21 cellular contexts compared by ENCODE assay signal in the genomic region with DNA sequence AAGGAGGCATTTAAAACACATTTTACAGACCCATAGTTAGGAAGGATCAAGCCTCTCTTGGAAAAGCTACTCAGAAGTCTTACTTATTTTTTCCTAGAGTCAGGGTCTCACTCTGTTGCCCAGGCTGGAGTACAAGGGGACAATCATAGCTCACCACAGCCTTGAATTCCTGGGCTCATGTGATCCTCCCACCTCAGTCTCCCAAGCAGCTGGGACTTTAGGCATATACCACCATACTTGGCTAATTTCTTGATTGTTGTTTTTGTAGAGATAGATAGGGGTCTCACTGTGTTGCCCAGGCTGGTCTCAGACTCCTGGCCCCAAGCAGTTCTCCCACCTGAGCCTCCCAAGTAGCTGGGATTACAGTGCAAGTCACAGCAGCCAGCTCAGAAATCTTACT.
DNase-seq lines count a peak whose midpoint lies in the region; ATAC-seq lines count a peak whose summit lies in the region.
"Had no signal": no experiment of that assay in that cellular context is flagged by ENCODE, and none has a peak within 500 bp of the region (broad histone marks: within the 10 kb centered on the region; RNA-seq: fewer than 3 reads in every experiment).

No MANE protein-coding gene starts in this region.

- H3K4me3 Mint-ChIP-seq in activated CD4-positive, alpha-beta T cell treated with anti-CD3 and anti-CD28 coated beads, Interleukin-2, amount 10 ng/mL, durations not matched to agents 7 days and 5 days, result no peak overlapping the region
- peak overlapping the region; percentile 68 for H3K4me3 Mint-ChIP-seq in T-helper 17 cell
- no peak overlapping the region for H3K4me3 Mint-ChIP-seq in central memory CD8-positive, alpha-beta T cell
- H3K4me3 Mint-ChIP-seq in stimulated activated memory B cell treated with anti-CD40 and anti-IgM and Interleukin-4, amounts not matched to agents 10 μg/mL and 1 μg/mL and 100 μg/mL, for 72 hours, result no peak overlapping the region
- H3K4me3 Mint-ChIP-seq: activated naive CD4-positive, alpha-beta T cell treated with anti-CD3 and anti-CD28 coated beads for 36 hours; B cell had no signal

- CTCF ChIA-PET in activated CD4-positive, alpha-beta T cell treated with anti-CD3 and anti-CD28 coated beads, Interleukin-2, amount 10 ng/mL, durations not matched to agents 7 days and 5 days (lab: Charles Lee), result no interaction called here

- H3K27ac Mint-ChIP-seq in activated CD4-positive, alpha-beta T cell treated with anti-CD3 and anti-CD28 coated beads, Interleukin-2, amount 10 ng/mL, durations not matched to agents 7 days and 5 days, result peak overlapping the region; percentile 82
- peak overlapping the region; percentile 98 for H3K27ac Mint-ChIP-seq in T-helper 17 cell
- peak overlapping the region; percentile 84 for H3K27ac Mint-ChIP-seq in central memory CD8-positive, alpha-beta T cell (ENCODE audit: low read depth)
- peak overlapping the region; percentile 28 for H3K27ac Mint-ChIP-seq in stimulated activated memory B cell treated with anti-CD40 and anti-IgM and Interleukin-4, amounts not matched to agents 10 μg/mL and 1 μg/mL and 100 μg/mL, for 72 hours
- H3K27ac Mint-ChIP-seq: activated naive CD4-positive, alpha-beta T cell treated with anti-CD3 and anti-CD28 coated beads for 36 hours; B cell had no signal

- no peaks in the 10 kb centered on the region for H3K27me3 Mint-ChIP-seq in activated CD4-positive, alpha-beta T cell treated with anti-CD3 and anti-CD28 coated beads, Interleukin-2, amount 10 ng/mL, durations not matched to agents 7 days and 5 days
- H3K27me3 Mint-ChIP-seq in T-helper 17 cell, result no peaks in the 10 kb centered on the region
- H3K27me3 Mint-ChIP-seq in central memory CD8-positive, alpha-beta T cell, result no peaks in the 10 kb centered on the region
- H3K27me3 Mint-ChIP-seq in stimulated activated memory B cell treated with anti-CD40 and anti-IgM and Interleukin-4, amounts not matched to agents 10 μg/mL and 1 μg/mL and 100 μg/mL, for 72 hours, result no peaks in the 10 kb centered on the region
- H3K27me3 Mint-ChIP-seq: B cell had no signal

- H3K9me3 ChIP-seq in T-helper 17 cell (ENCODE audit: control insufficient read depth, low read length, poor library complexity, severe bottlenecking), result no peaks in the 10 kb centered on the region
- H3K9me3 ChIP-seq: A549, Caco-2, heart right ventricle, psoas muscle, upper lobe of left lung had no signal

- DNase-seq in activated CD4-positive, alpha-beta T cell treated with anti-CD3 and anti-CD28 coated beads, Interleukin-2, amount 10 ng/mL, durations not matched to agents 7 days and 5 days, result no peak
- DNase-seq in activated CD4-positive, alpha-beta T cell treated with anti-CD3 and anti-CD28 coated beads for 48 hours, result no peak
- DNase-seq in T-helper 17 cell (no peak), NCI-H226 (no peak)
- DNase-seq in central memory CD8-positive, alpha-beta T cell (ENCODE audit: low spot score in 2 of 2), result no peak
- DNase-seq: activated T-cell treated with anti-CD3 and anti-CD28 coated beads for 4 hours, Caco-2, heart right ventricle, left colon, mesenchymal stem cell, NCI-H1092, NCI-H187 treated with DMSO at 0.1 percent for 48 hours, psoas muscle, RPMI8226, upper lobe of left lung had no signal

- no peaks in the 10 kb centered on the region for H3K36me3 Mint-ChIP-seq in activated CD4-positive, alpha-beta T cell treated with anti-CD3 and anti-CD28 coated beads, Interleukin-2, amount 10 ng/mL, durations not matched to agents 7 days and 5 days (ENCODE audit: low read depth)
- no peaks in the 10 kb centered on the region for H3K36me3 Mint-ChIP-seq in T-helper 17 cell (ENCODE audit: low read depth)
- peaks cover 56% of the 10 kb centered on the region for H3K36me3 Mint-ChIP-seq in central memory CD8-positive, alpha-beta T cell (ENCODE audit: insufficient read depth)
- peaks cover 35% of the 10 kb centered on the region for H3K36me3 Mint-ChIP-seq in stimulated activated memory B cell treated with anti-CD40 and anti-IgM and Interleukin-4, amounts not matched to agents 10 μg/mL and 1 μg/mL and 100 μg/mL, for 72 hours

- ATAC-seq in T-helper 17 cell (no peak), HG02571 (IDR thresholded peaks at IDR 0.05; ENCODE audit: unreplicated experiment) (no peak), GM18870 (IDR thresholded peaks at IDR 0.05; ENCODE audit: unreplicated experiment) (no peak)
- ATAC-seq in central memory CD8-positive, alpha-beta T cell (replicated peaks; ENCODE audit: extremely low read depth, poor library complexity, severe bottlenecking), result no peak
- no peak for ATAC-seq in stimulated activated memory B cell treated with anti-CD40 and anti-IgM and Interleukin-4, amounts not matched to agents 10 μg/mL and 1 μg/mL and 100 μg/mL, for 72 hours
- ATAC-seq: A549, heart right ventricle, left colon, psoas muscle had no signal

- POLR2A ChIA-PET in activated CD4-positive, alpha-beta T cell treated with anti-CD3 and anti-CD28 coated beads, Interleukin-2, amount 10 ng/mL, durations not matched to agents 7 days and 5 days (lab: Charles Lee), result no interaction called here

- peaks cover 47% of the 10 kb centered on the region for H3K4me1 Mint-ChIP-seq in activated CD4-positive, alpha-beta T cell treated with anti-CD3 and anti-CD28 coated beads, Interleukin-2, amount 10 ng/mL, durations not matched to agents 7 days and 5 days
- peaks cover 42% of the 10 kb centered on the region for H3K4me1 Mint-ChIP-seq in T-helper 17 cell
- H3K4me1 Mint-ChIP-seq in central memory CD8-positive, alpha-beta T cell, result peaks cover 51% of the 10 kb centered on the region
- H3K4me1 Mint-ChIP-seq in stimulated activated memory B cell treated with anti-CD40 and anti-IgM and Interleukin-4, amounts not matched to agents 10 μg/mL and 1 μg/mL and 100 μg/mL, for 72 hours, result peaks cover 20% of the 10 kb centered on the region
- H3K4me1 Mint-ChIP-seq: B cell had no signal

- no peaks in the 10 kb centered on the region for H3K9me3 Mint-ChIP-seq in activated CD4-positive, alpha-beta T cell treated with anti-CD3 and anti-CD28 coated beads, Interleukin-2, amount 10 ng/mL, durations not matched to agents 7 days and 5 days
- H3K9me3 Mint-ChIP-seq in central memory CD8-positive, alpha-beta T cell, result no peaks in the 10 kb centered on the region
- no peaks in the 10 kb centered on the region for H3K9me3 Mint-ChIP-seq in stimulated activated memory B cell treated with anti-CD40 and anti-IgM and Interleukin-4, amounts not matched to agents 10 μg/mL and 1 μg/mL and 100 μg/mL, for 72 hours
- H3K9me3 Mint-ChIP-seq: activated naive CD4-positive, alpha-beta T cell treated with anti-CD3 and anti-CD28 coated beads for 36 hours had no signal

Comparison
In these comparisons a context has a peak if more than half of its experiments do, and no peak if none do; other contexts are left out.
1. H3K27ac Mint-ChIP-seq: peak in every context shown above with its lines; median percentile 98 in T-helper 17 cell; 84 in central memory CD8-positive, alpha-beta T cell; 82 in activated CD4-positive, alpha-beta T cell treated with anti-CD3 and anti-CD28 coated beads, Interleukin-2, amount 10 ng/mL, durations not matched to agents 7 days and 5 days; 28 in stimulated activated memory B cell treated with anti-CD40 and anti-IgM and Interleukin-4, amounts not matched to agents 10 μg/mL and 1 μg/mL and 100 μg/mL, for 72 hours.